12 cellular contexts compared by ENCODE assay signal in the genomic region with DNA sequence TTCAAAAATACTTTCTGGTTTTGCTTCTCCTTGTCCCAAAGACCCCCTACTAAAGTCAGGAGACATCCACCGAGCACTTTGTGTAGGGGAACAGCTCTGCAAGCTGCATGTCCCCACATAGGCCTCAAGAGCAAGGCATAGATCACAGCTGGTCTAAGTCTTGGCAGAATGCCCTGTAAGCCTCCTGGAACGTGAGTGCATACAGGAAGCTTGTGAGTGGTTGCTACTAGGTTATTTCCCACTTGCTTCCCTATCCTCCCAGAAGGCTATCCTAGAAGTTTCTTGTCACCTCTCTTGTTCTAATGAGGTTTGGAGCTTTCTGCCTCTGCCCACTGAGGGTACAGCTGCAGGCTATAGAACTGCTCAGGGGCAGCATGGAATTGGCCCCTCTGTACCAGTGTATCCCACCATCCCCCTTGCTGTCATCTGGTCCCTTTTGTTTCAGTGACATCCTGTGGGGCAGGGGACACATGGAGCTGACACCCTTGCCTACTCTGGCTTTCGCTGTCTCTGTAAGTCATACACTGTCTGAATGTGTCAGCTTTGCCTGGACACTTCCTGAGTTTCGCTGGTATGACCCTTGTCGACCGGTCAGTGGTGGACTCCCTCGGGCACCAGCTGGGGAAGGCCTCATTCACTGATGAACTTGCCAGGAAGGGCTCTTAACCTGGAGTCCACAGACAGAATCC. TPM values are rescaled to one million over a fixed set of nuclear protein-coding genes. Genes with fewer than 3 reads are reported as not detected.
DNase-seq lines count a peak whose midpoint lies in the region; ATAC-seq and TF ChIP-seq lines count a peak whose summit lies in the region.
"Had no signal": no experiment of that assay in that cellular context is flagged by ENCODE, and none has a peak within 500 bp of the region (broad histone marks: within the 10 kb centered on the region; RNA-seq: fewer than 3 reads in every experiment).

No MANE protein-coding gene starts in this region.

- H3K4me1 Mint-ChIP-seq in HFFc6 (ENCODE audit: low read depth): peaks cover 6% of the 10 kb centered on the region; the same call in 1 of the 2 replicates

- H3K4me3 Mint-ChIP-seq in HFFc6: no peak overlapping the region

- H3K27me3 Mint-ChIP-seq in HFFc6 (ENCODE audit: insufficient read depth): peaks cover 2% of the 10 kb centered on the region

- H3K36me3 Mint-ChIP-seq in HFFc6 (ENCODE audit: low read depth): no peaks in the 10 kb centered on the region

- peak; percentile 18 for DNase-seq in HFFc6
- DNase-seq in NCI-H446 treated with DMSO at 0.1 percent for 48 hours (lab: John Stamatoyannopoulos, UW): peak; percentile 56
- DNase-seq in epithelial cell of proximal tubule (ENCODE audit: low read depth): peak; percentile 29
- peak; percentile 73 for DNase-seq in retinal pigment epithelial cell (ENCODE audit: low read depth)
- no peak for DNase-seq in superior temporal gyrus (ENCODE audit: extremely low spot score)
- no peak for DNase-seq in middle frontal gyrus (ENCODE audit: extremely low spot score, low spot score)
- no peak for DNase-seq in hepatic stellate cell (ENCODE audit: low spot score)
- DNase-seq: esophagus squamous epithelium, PC-9, retina, substantia nigra had no signal

- TF ChIP-seq CTCF in HFFc6 (IDR thresholded peaks at IDR 0.05) (no peak), epithelial cell of proximal tubule (conservative IDR thresholded peaks at IDR 0.05; ENCODE audit: low read depth, low read length) (no peak), retinal pigment epithelial cell (conservative IDR thresholded peaks at IDR 0.05; ENCODE audit: low read depth, low read length) (no peak)

- H3K27ac Mint-ChIP-seq in HFFc6: no peak overlapping the region

- ATAC-seq in HG03460 (IDR thresholded peaks at IDR 0.05; ENCODE audit: unreplicated experiment): no peak

- H3K4me3 ChIP-seq in epithelial cell of proximal tubule (ENCODE audit: low read depth, low read length) (no peak overlapping the region), retinal pigment epithelial cell (ENCODE audit: low read length) (no peak overlapping the region)
- H3K4me3 ChIP-seq: esophagus squamous epithelium, PC-9 had no signal

- no peaks in the 10 kb centered on the region for H3K9me3 Mint-ChIP-seq in HFFc6

RNA-seq across cellular contexts. Expression of gene KCNK16, which starts 35.6 kb away (rescaled TPM):
- total RNA-seq in HFFc6 (2021; fragmentation: NEBNext Ultra II Directional; extraction: Animal tissue kit (Norgen Biotek cat#: 25700)): not detected
- total RNA-seq in epithelial cell of proximal tubule: not detected in 2 replicates
- total RNA-seq: esophagus squamous epithelium, PC-9 had no signal

RNA-seq across cellular contexts. Expression of gene KCNK17, which starts 43.9 kb away (rescaled TPM):
- total RNA-seq in HFFc6 (2021; fragmentation: NEBNext Ultra II Directional; extraction: Animal tissue kit (Norgen Biotek cat#: 25700)): not detected
- not detected in 2 replicates for total RNA-seq in epithelial cell of proximal tubule
- total RNA-seq: PC-9 had no signal

Comparison
In these comparisons a context has a peak if more than half of its experiments do, and no peak if none do; other contexts are left out.
1. DNase-seq: peak in HFFc6 (single experiment), NCI-H446 treated with DMSO at 0.1 percent for 48 hours (single experiment), epithelial cell of proximal tubule (single experiment) and retinal pigment epithelial cell (single experiment); none in superior temporal gyrus (single experiment), middle frontal gyrus (single experiment) and hepatic stellate cell (single experiment).